In the genomic region with DNA sequence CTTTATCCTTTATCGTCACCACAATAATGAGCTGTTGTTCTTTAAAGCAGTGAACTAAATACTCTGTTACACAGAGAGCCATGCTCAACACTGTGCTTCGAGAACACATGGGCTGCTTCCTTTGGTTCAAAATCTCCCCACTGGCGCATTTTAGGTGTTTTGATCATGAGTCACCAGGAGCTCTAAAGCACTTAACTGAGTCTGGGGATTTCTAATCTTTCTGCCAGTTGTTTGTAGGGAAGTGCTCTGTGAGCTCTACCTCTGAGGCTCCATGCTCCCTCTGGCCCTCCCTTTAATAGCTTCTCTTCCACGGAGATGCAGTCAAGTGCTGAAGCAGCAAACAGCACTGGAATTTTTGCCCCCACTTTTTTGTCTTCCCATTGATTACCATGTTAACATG, we compare ENCODE assay signal across 1 cellular context.
TF ChIP-seq lines count a peak whose summit lies in the region.

No MANE protein-coding gene starts in this region.

TF ChIP-seq in H1, 55 proteins besides CTCF, POLR2A, EP300 and RAD21 (continued from another document):
- TF ChIP-seq, protein P1, sequence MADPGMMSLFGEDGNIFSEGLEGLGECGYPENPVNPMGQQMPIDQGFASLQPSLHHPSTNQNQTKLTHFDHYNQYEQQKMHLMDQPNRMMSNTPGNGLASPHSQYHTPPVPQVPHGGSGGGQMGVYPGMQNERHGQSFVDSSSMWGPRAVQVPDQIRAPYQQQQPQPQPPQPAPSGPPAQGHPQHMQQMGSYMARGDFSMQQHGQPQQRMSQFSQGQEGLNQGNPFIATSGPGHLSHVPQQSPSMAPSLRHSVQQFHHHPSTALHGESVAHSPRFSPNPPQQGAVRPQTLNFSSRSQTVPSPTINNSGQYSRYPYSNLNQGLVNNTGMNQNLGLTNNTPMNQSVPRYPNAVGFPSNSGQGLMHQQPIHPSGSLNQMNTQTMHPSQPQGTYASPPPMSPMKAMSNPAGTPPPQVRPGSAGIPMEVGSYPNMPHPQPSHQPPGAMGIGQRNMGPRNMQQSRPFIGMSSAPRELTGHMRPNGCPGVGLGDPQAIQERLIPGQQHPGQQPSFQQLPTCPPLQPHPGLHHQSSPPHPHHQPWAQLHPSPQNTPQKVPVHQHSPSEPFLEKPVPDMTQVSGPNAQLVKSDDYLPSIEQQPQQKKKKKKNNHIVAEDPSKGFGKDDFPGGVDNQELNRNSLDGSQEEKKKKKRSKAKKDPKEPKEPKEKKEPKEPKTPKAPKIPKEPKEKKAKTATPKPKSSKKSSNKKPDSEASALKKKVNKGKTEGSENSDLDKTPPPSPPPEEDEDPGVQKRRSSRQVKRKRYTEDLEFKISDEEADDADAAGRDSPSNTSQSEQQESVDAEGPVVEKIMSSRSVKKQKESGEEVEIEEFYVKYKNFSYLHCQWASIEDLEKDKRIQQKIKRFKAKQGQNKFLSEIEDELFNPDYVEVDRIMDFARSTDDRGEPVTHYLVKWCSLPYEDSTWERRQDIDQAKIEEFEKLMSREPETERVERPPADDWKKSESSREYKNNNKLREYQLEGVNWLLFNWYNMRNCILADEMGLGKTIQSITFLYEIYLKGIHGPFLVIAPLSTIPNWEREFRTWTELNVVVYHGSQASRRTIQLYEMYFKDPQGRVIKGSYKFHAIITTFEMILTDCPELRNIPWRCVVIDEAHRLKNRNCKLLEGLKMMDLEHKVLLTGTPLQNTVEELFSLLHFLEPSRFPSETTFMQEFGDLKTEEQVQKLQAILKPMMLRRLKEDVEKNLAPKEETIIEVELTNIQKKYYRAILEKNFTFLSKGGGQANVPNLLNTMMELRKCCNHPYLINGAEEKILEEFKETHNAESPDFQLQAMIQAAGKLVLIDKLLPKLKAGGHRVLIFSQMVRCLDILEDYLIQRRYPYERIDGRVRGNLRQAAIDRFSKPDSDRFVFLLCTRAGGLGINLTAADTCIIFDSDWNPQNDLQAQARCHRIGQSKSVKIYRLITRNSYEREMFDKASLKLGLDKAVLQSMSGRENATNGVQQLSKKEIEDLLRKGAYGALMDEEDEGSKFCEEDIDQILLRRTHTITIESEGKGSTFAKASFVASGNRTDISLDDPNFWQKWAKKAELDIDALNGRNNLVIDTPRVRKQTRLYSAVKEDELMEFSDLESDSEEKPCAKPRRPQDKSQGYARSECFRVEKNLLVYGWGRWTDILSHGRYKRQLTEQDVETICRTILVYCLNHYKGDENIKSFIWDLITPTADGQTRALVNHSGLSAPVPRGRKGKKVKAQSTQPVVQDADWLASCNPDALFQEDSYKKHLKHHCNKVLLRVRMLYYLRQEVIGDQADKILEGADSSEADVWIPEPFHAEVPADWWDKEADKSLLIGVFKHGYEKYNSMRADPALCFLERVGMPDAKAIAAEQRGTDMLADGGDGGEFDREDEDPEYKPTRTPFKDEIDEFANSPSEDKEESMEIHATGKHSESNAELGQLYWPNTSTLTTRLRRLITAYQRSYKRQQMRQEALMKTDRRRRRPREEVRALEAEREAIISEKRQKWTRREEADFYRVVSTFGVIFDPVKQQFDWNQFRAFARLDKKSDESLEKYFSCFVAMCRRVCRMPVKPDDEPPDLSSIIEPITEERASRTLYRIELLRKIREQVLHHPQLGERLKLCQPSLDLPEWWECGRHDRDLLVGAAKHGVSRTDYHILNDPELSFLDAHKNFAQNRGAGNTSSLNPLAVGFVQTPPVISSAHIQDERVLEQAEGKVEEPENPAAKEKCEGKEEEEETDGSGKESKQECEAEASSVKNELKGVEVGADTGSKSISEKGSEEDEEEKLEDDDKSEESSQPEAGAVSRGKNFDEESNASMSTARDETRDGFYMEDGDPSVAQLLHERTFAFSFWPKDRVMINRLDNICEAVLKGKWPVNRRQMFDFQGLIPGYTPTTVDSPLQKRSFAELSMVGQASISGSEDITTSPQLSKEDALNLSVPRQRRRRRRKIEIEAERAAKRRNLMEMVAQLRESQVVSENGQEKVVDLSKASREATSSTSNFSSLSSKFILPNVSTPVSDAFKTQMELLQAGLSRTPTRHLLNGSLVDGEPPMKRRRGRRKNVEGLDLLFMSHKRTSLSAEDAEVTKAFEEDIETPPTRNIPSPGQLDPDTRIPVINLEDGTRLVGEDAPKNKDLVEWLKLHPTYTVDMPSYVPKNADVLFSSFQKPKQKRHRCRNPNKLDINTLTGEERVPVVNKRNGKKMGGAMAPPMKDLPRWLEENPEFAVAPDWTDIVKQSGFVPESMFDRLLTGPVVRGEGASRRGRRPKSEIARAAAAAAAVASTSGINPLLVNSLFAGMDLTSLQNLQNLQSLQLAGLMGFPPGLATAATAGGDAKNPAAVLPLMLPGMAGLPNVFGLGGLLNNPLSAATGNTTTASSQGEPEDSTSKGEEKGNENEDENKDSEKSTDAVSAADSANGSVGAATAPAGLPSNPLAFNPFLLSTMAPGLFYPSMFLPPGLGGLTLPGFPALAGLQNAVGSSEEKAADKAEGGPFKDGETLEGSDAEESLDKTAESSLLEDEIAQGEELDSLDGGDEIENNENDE (IDR thresholded peaks at IDR 0.05; ENCODE audit: insufficient replicate concordance, low read length): no peak
- TF ChIP-seq KDM4A (IDR thresholded peaks at IDR 0.05; ENCODE audit: low read depth, low read length, severe bottlenecking) (no peak), TCF12 (IDR thresholded peaks at IDR 0.05; ENCODE audit: low read depth, low read length) (no peak), MAFK (IDR thresholded peaks at IDR 0.05; ENCODE audit: low read depth, low read length) (no peak), EZH2 (IDR thresholded peaks at IDR 0.05; ENCODE audit: low read depth, low read length, severe bottlenecking) (no peak), RNF2 (IDR thresholded peaks at IDR 0.05; ENCODE audit: borderline replicate concordance, low read depth, low read length, missing control alignments, poor library complexity, severe bottlenecking) (no peak), PHF8 (conservative IDR thresholded peaks at IDR 0.05; ENCODE audit: low read depth, low read length) (no peak), CEBPB (IDR thresholded peaks at IDR 0.05; ENCODE audit: low read depth, low read length) (no peak), BRCA1 (IDR thresholded peaks at IDR 0.05; ENCODE audit: low read depth, low read length) (no peak), SIX5 (IDR thresholded peaks at IDR 0.05; ENCODE audit: low read depth, low read length) (no peak), EGR1 (IDR thresholded peaks at IDR 0.05; ENCODE audit: borderline replicate concordance, low read depth, low read length) (no peak), SIRT6 (IDR thresholded peaks at IDR 0.05; ENCODE audit: low read length) (no peak), NRF1 (IDR thresholded peaks at IDR 0.05; ENCODE audit: low read depth, low read length) (no peak), SIN3A (conservative IDR thresholded peaks at IDR 0.05 in 1 of 2, IDR thresholded peaks at IDR 0.05 in 1 of 2; ENCODE audit: low read depth in 1 of 2, low read length in 2 of 2) (no peak), POU5F1 (IDR thresholded peaks at IDR 0.05; ENCODE audit: low read depth, low read length) (no peak), HDAC6 (IDR thresholded peaks at IDR 0.05; ENCODE audit: low read depth, low read length) (no peak)
TF ChIP-seq in H1: peak in this region for 0.
